In the genomic region with DNA sequence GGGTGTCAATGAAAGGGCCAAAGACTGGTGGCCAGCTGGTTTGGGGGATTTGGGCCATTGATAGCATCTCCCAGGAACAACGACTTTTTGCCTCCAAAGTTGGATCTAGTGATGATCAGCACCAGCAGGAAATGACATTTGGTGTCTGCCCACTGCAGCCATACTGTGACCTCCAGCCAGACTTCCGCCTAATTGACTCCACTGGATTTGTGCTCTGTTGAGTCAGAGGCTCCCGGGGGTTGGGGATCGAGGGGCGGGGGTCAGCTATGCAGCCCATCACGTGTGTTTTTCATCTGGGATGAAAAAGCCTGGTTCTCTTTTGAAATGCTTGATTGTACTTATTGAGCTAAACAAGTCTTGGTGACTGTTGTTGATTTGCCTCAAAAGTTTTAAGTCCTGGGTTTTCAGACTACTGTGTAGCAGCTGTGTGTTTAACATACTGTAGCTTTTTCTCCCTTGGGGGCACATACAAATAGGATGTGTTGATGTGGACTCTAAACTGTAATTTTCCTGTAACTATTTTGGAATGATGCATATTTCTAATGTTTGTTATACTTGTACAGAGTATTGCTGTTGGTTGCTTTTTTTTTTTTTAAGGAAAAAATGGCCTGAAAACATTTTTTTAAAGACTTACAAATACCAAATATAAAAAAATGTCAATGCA, we compare ENCODE assay signal across 14 cellular contexts. TPM values are rescaled to one million over a fixed set of nuclear protein-coding genes. Genes with fewer than 3 reads are reported as not detected.
A peak's percentile ranks its signal among the peaks of the same experiment; 100 is the strongest.
DNase-seq lines count a peak whose midpoint lies in the region; ATAC-seq and TF ChIP-seq lines count a peak whose summit lies in the region.
"Had no signal": no experiment of that assay in that cellular context is flagged by ENCODE, and none has a peak within 500 bp of the region (broad histone marks: within the 10 kb centered on the region; RNA-seq: fewer than 3 reads in every experiment).

No MANE protein-coding gene starts in this region.

- POLR2A ChIA-PET in T-cell (lab: Charles Lee): no interaction called here

- no peaks in the 10 kb centered on the region for H3K27me3 ChIP-seq in CD4-positive, CD25-positive, alpha-beta regulatory T cell (ENCODE audit: control insufficient read depth, insufficient read depth, low read length)
- H3K27me3 ChIP-seq: ovary had no signal

- H3K27ac Mint-ChIP-seq in CD4-positive, CD25-positive, alpha-beta regulatory T cell: peak overlapping the region; percentile 5 to 90 (median 38)
- peak overlapping the region; percentile 62 to 63 for H3K27ac Mint-ChIP-seq in T-cell
- H3K27ac Mint-ChIP-seq in osteocyte (ENCODE audit: unreplicated experiment): peak overlapping the region; percentile 67
- H3K27ac Mint-ChIP-seq in stimulated activated naive CD8-positive, alpha-beta T cell treated with anti-CD3 and anti-CD28 coated beads, Interleukin-15, amount 100 ng/mL, for 72 hours: no peak overlapping the region

- H3K9me3 ChIP-seq in CD4-positive, CD25-positive, alpha-beta regulatory T cell (ENCODE audit: control insufficient read depth in 2 of 2, low read length in 2 of 2): no peaks in the 10 kb centered on the region
- H3K9me3 ChIP-seq: ovary had no signal

- no peaks in the 10 kb centered on the region for H3K9me3 Mint-ChIP-seq in CD4-positive, CD25-positive, alpha-beta regulatory T cell
- H3K9me3 Mint-ChIP-seq in T-cell (no peaks in the 10 kb centered on the region), osteocyte (ENCODE audit: unreplicated experiment) (no peaks in the 10 kb centered on the region)
- no peaks in the 10 kb centered on the region for H3K9me3 Mint-ChIP-seq in stimulated activated naive CD8-positive, alpha-beta T cell treated with anti-CD3 and anti-CD28 coated beads, Interleukin-15, amount 100 ng/mL, for 72 hours

- peaks cover 31% of the 10 kb centered on the region for H3K36me3 ChIP-seq in CD4-positive, CD25-positive, alpha-beta regulatory T cell (ENCODE audit: control insufficient read depth, insufficient read depth, low read length)
- H3K36me3 ChIP-seq: ovary had no signal

- no peaks in the 10 kb centered on the region for H3K27me3 Mint-ChIP-seq in CD4-positive, CD25-positive, alpha-beta regulatory T cell
- H3K27me3 Mint-ChIP-seq in T-cell: no peaks in the 10 kb centered on the region
- H3K27me3 Mint-ChIP-seq in osteocyte (ENCODE audit: unreplicated experiment): no peaks in the 10 kb centered on the region
- H3K27me3 Mint-ChIP-seq in stimulated activated naive CD8-positive, alpha-beta T cell treated with anti-CD3 and anti-CD28 coated beads, Interleukin-15, amount 100 ng/mL, for 72 hours: no peaks in the 10 kb centered on the region

- TF ChIP-seq CTCF in foreskin fibroblast (IDR thresholded peaks at IDR 0.05; ENCODE audit: low read depth, low read length) (no peak), osteocyte (IDR thresholded peaks at IDR 0.05) (no peak)

- no peak for DNase-seq in CD4-positive, CD25-positive, alpha-beta regulatory T cell
- DNase-seq in T-cell: no peak
- DNase-seq in foreskin fibroblast: peak; percentile 28 to 39
- DNase-seq in osteocyte (ENCODE audit: extremely low spot score, unreplicated experiment): no peak
- no peak for DNase-seq in stimulated activated naive CD8-positive, alpha-beta T cell treated with anti-CD3 and anti-CD28 coated beads, Interleukin-15, amount 100 ng/mL, for 72 hours
- DNase-seq in activated CD4-positive, alpha-beta T cell treated with anti-CD3 and anti-CD28 coated beads, Interleukin-2, amount 50 U/mL, for 1 hour: no peak
- no peak for DNase-seq in SKM-1 treated with dmso at 0.1 percent for 144 hours (lab: John Stamatoyannopoulos, UW; ENCODE audit: unreplicated experiment)
- DNase-seq: activated CD4-positive, alpha-beta T cell treated with anti-CD3 and anti-CD28 coated beads, Interleukin-2, amount 50 U/mL, for 4 hours; activated effector memory CD4-positive, alpha-beta T cell treated with Interleukin-2 at 50 U/mL for 16 hours; T-helper 1 cell had no signal

- peaks cover 26% of the 10 kb centered on the region for H3K36me3 Mint-ChIP-seq in CD4-positive, CD25-positive, alpha-beta regulatory T cell
- H3K36me3 Mint-ChIP-seq in T-cell (peaks cover 28% of the 10 kb centered on the region), osteocyte (ENCODE audit: unreplicated experiment) (peaks cover 12% of the 10 kb centered on the region)

- no peak for ATAC-seq in CD4-positive, CD25-positive, alpha-beta regulatory T cell (ENCODE audit: low read depth in 2 of 2)
- ATAC-seq in T-cell (replicated peaks in 1 of 4): no peak
- no peak for ATAC-seq in GM21717 (IDR thresholded peaks at IDR 0.05; ENCODE audit: unreplicated experiment)
- ATAC-seq in stimulated activated naive CD8-positive, alpha-beta T cell treated with anti-CD3 and anti-CD28 coated beads, Interleukin-15, amount 100 ng/mL, for 72 hours: no peak

- no peak overlapping the region for H3K4me3 ChIP-seq in CD4-positive, CD25-positive, alpha-beta regulatory T cell (ENCODE audit: low read depth, low read length)
- no peak overlapping the region for H3K4me3 ChIP-seq in foreskin fibroblast (ENCODE audit: low read depth in 1 of 2, low read length in 2 of 2)
- H3K4me3 ChIP-seq: ovary had no signal

- no peak overlapping the region for H3K27ac ChIP-seq in CD4-positive, CD25-positive, alpha-beta regulatory T cell (ENCODE audit: insufficient read depth, low read length, poor library complexity, severe bottlenecking)
- H3K27ac ChIP-seq: ovary had no signal

- no peak overlapping the region for H3K4me3 Mint-ChIP-seq in CD4-positive, CD25-positive, alpha-beta regulatory T cell
- H3K4me3 Mint-ChIP-seq in T-cell: no peak overlapping the region
- H3K4me3 Mint-ChIP-seq in osteocyte (ENCODE audit: unreplicated experiment): no peak overlapping the region
- no peak overlapping the region for H3K4me3 Mint-ChIP-seq in stimulated activated naive CD8-positive, alpha-beta T cell treated with anti-CD3 and anti-CD28 coated beads, Interleukin-15, amount 100 ng/mL, for 72 hours

- CTCF ChIA-PET in T-cell (lab: Charles Lee): interaction anchor here in 1 of 2 donors (0.7 kb wide), 1 partner anchor 1184 kb away, joined by 4 read pairs; no protein-coding TSS in a partner anchor

- peaks cover 0 to 28% (median 15%) of the 10 kb centered on the region in 4 donors for H3K4me1 Mint-ChIP-seq in CD4-positive, CD25-positive, alpha-beta regulatory T cell
- H3K4me1 Mint-ChIP-seq in T-cell (peaks cover 23 to 43% (median 26%) of the 10 kb centered on the region in 3 donors), osteocyte (ENCODE audit: unreplicated experiment) (peaks cover 26% of the 10 kb centered on the region)
- H3K4me1 Mint-ChIP-seq in stimulated activated naive CD8-positive, alpha-beta T cell treated with anti-CD3 and anti-CD28 coated beads, Interleukin-15, amount 100 ng/mL, for 72 hours: peaks cover 26% of the 10 kb centered on the region

- no peaks in the 10 kb centered on the region for H3K4me1 ChIP-seq in CD4-positive, CD25-positive, alpha-beta regulatory T cell (ENCODE audit: control insufficient read depth, insufficient read depth, low read length, poor library complexity, severe bottlenecking)

RNA-seq across cellular contexts. Expression of a gene that starts 46.3 kb away (rescaled TPM):
- total RNA-seq in CD4-positive, CD25-positive, alpha-beta regulatory T cell: not detected
- polyA plus RNA-seq in CD4-positive, CD25-positive, alpha-beta regulatory T cell: not detected
- total RNA-seq in T-cell: not detected
- not detected in 2 replicates for total RNA-seq in osteocyte
- total RNA-seq: frontal cortex, left cardiac atrium, ovary had no signal
- polyA plus RNA-seq: ovary had no signal

Comparison
In these comparisons a context has a peak if more than half of its experiments do, and no peak if none do; other contexts are left out.
1. DNase-seq: peak in foreskin fibroblast (2 of 2); none in CD4-positive, CD25-positive, alpha-beta regulatory T cell (0 of 3), T-cell (0 of 34), osteocyte (single experiment), stimulated activated naive CD8-positive, alpha-beta T cell treated with anti-CD3 and anti-CD28 coated beads, Interleukin-15, amount 100 ng/mL, for 72 hours (0 of 2), activated CD4-positive, alpha-beta T cell treated with anti-CD3 and anti-CD28 coated beads, Interleukin-2, amount 50 U/mL, for 1 hour (single experiment) and SKM-1 treated with dmso at 0.1 percent for 144 hours (single experiment).
2. H3K27ac Mint-ChIP-seq: peak in CD4-positive, CD25-positive, alpha-beta regulatory T cell (3 of 3), T-cell (2 of 2) and osteocyte (single experiment); none in stimulated activated naive CD8-positive, alpha-beta T cell treated with anti-CD3 and anti-CD28 coated beads, Interleukin-15, amount 100 ng/mL, for 72 hours (0 of 2).